Comparison of ENCODE assay signal across 8 cellular contexts in genomic region chr5:73564018-73564417, GRCh38. TPM values are rescaled to one million over a fixed set of nuclear protein-coding genes. Genes with fewer than 3 reads are reported as not detected.
DNase-seq lines count a peak whose midpoint lies in the region; ATAC-seq and TF ChIP-seq lines count a peak whose summit lies in the region.

No MANE protein-coding gene starts in this region.

- peaks cover 36% of the 10 kb centered on the region for H3K4me1 Mint-ChIP-seq in activated naive CD4-positive, alpha-beta T cell treated with anti-CD3 and anti-CD28 coated beads, Interleukin-2, amount 10 ng/mL, durations not matched to agents 7 days and 5 days
- H3K4me1 Mint-ChIP-seq in activated naive CD8-positive, alpha-beta T cell treated with anti-CD3 and anti-CD28 coated beads, Interleukin-2, amount 10 ng/mL, durations not matched to agents 7 days and 5 days = peaks cover 23% of the 10 kb centered on the region

- TF ChIP-seq CTCF in right lobe of liver (IDR thresholded peaks at IDR 0.05) (no peak), upper lobe of left lung (IDR thresholded peaks at IDR 0.05) (no peak)

- peak overlapping the region; percentile 98 for H3K27ac Mint-ChIP-seq in activated naive CD4-positive, alpha-beta T cell treated with anti-CD3 and anti-CD28 coated beads, Interleukin-2, amount 10 ng/mL, durations not matched to agents 7 days and 5 days
- H3K27ac Mint-ChIP-seq in activated naive CD8-positive, alpha-beta T cell treated with anti-CD3 and anti-CD28 coated beads, Interleukin-2, amount 10 ng/mL, durations not matched to agents 7 days and 5 days = peak overlapping the region; percentile 98

- peaks cover 0 to 25% (median 13%) of the 10 kb centered on the region in 4 donors for H3K4me1 ChIP-seq in right lobe of liver
- peaks cover 24 to 35% (median 29%) of the 10 kb centered on the region in 4 donors for H3K4me1 ChIP-seq in upper lobe of left lung

- intact Hi-C loops in right lobe of liver (cut with DNase I) = no loop called here

- H3K27ac ChIP-seq in right lobe of liver (no peak overlapping the region), upper lobe of left lung (peak overlapping the region in 2 of 4 donors; percentile 94 to 97)

- peaks cover 21% of the 10 kb centered on the region for H3K36me3 Mint-ChIP-seq in activated naive CD4-positive, alpha-beta T cell treated with anti-CD3 and anti-CD28 coated beads, Interleukin-2, amount 10 ng/mL, durations not matched to agents 7 days and 5 days
- peaks cover 12% of the 10 kb centered on the region for H3K36me3 Mint-ChIP-seq in activated naive CD8-positive, alpha-beta T cell treated with anti-CD3 and anti-CD28 coated beads, Interleukin-2, amount 10 ng/mL, durations not matched to agents 7 days and 5 days

- no peaks in the 10 kb centered on the region for H3K27me3 Mint-ChIP-seq in activated naive CD4-positive, alpha-beta T cell treated with anti-CD3 and anti-CD28 coated beads, Interleukin-2, amount 10 ng/mL, durations not matched to agents 7 days and 5 days
- H3K27me3 Mint-ChIP-seq in activated naive CD8-positive, alpha-beta T cell treated with anti-CD3 and anti-CD28 coated beads, Interleukin-2, amount 10 ng/mL, durations not matched to agents 7 days and 5 days = no peaks in the 10 kb centered on the region

- CTCF ChIA-PET in activated naive CD4-positive, alpha-beta T cell treated with anti-CD3 and anti-CD28 coated beads, Interleukin-2, amount 10 ng/mL, durations not matched to agents 7 days and 5 days (lab: Charles Lee) = interaction anchor here (2.1 kb wide), 1 partner anchor 65 kb away, joined by 5 read pairs; the partner anchor contains the start of gene BTF3

- H3K36me3 ChIP-seq in right lobe of liver (peaks cover 0 to 32% (median 9%) of the 10 kb centered on the region in 4 donors), upper lobe of left lung (peaks cover 0 to 45% (median 15%) of the 10 kb centered on the region in 4 donors)

- H3K27me3 ChIP-seq in right lobe of liver (no peaks in the 10 kb centered on the region), upper lobe of left lung (no peaks in the 10 kb centered on the region)

- no peaks in the 10 kb centered on the region for H3K9me3 Mint-ChIP-seq in activated naive CD4-positive, alpha-beta T cell treated with anti-CD3 and anti-CD28 coated beads, Interleukin-2, amount 10 ng/mL, durations not matched to agents 7 days and 5 days
- H3K9me3 Mint-ChIP-seq in activated naive CD8-positive, alpha-beta T cell treated with anti-CD3 and anti-CD28 coated beads, Interleukin-2, amount 10 ng/mL, durations not matched to agents 7 days and 5 days = no peaks in the 10 kb centered on the region

- TF ChIP-seq POLR2A in right lobe of liver (IDR thresholded peaks at IDR 0.05) (no peak), upper lobe of left lung (IDR thresholded peaks at IDR 0.05) (no peak)

- TF ChIP-seq EP300 in upper lobe of left lung (IDR thresholded peaks at IDR 0.05) = no peak

- DNase-seq in activated naive CD4-positive, alpha-beta T cell treated with anti-CD3 and anti-CD28 coated beads, Interleukin-2, amount 10 ng/mL, durations not matched to agents 7 days and 5 days = no peak
- DNase-seq in activated naive CD4-positive, alpha-beta T cell treated with anti-CD3 and anti-CD28 coated beads, Interleukin-2, amount 50 U/mL, for 16 hours = no peak
- no peak for DNase-seq in activated naive CD8-positive, alpha-beta T cell treated with anti-CD3 and anti-CD28 coated beads, Interleukin-2, amount 10 ng/mL, durations not matched to agents 7 days and 5 days
- DNase-seq in right lobe of liver (no peak), upper lobe of left lung (no peak), SK-N-DZ (ENCODE audit: low spot score) (no peak), C1 segment of cervical spinal cord (lab: John Stamatoyannopoulos, UW) (no peak)

- H3K9me3 ChIP-seq in right lobe of liver (no peaks in the 10 kb centered on the region), upper lobe of left lung (no peaks in the 10 kb centered on the region)

- H3K4me3 ChIP-seq in right lobe of liver (peak overlapping the region; percentile 74 to 91 (median 90)), upper lobe of left lung (peak overlapping the region in 3 of 4 donors; percentile 60 to 67 (median 64))

- POLR2A ChIA-PET in activated naive CD8-positive, alpha-beta T cell treated with anti-CD3 and anti-CD28 coated beads, Interleukin-2, amount 10 ng/mL, durations not matched to agents 7 days and 5 days (lab: Charles Lee) = interaction anchor here (1.4 to 2.4 kb wide), 2 partner anchors 66 to 714 kb away, joined by 3 to 17 read pairs; partner anchors contain the start of gene BTF3

- peak overlapping the region; percentile 94 for H3K4me3 Mint-ChIP-seq in activated naive CD4-positive, alpha-beta T cell treated with anti-CD3 and anti-CD28 coated beads, Interleukin-2, amount 10 ng/mL, durations not matched to agents 7 days and 5 days
- H3K4me3 Mint-ChIP-seq in activated naive CD8-positive, alpha-beta T cell treated with anti-CD3 and anti-CD28 coated beads, Interleukin-2, amount 10 ng/mL, durations not matched to agents 7 days and 5 days = peak overlapping the region; percentile 89

- 43% methylated on average over 3 of the region's 3 CpGs for WGBS in right lobe of liver (ENCODE audit: insufficient coverage, low coverage, low lambda C conversion rate, missing lambda C conversion rate)
- 21 to 33% methylated on average over 3 of the region's 3 CpGs for WGBS in upper lobe of left lung, 2 donors

- no peak for ATAC-seq in activated naive CD8-positive, alpha-beta T cell treated with anti-CD3 and anti-CD28 coated beads, Interleukin-2, amount 10 ng/mL, durations not matched to agents 7 days and 5 days (ENCODE audit: low read depth)
- no peak for ATAC-seq in right lobe of liver
- ATAC-seq in upper lobe of left lung (ENCODE audit: low FRiP score in 2 of 2) = no peak
- ATAC-seq in GM18520 (IDR thresholded peaks at IDR 0.05; ENCODE audit: unreplicated experiment) = no peak

RNA-seq across cellular contexts. Expression of gene ANKRA2, which starts 1.4 kb away (rescaled TPM):
- total RNA-seq in activated naive CD8-positive, alpha-beta T cell treated with anti-CD3 and anti-CD28 coated beads, Interleukin-2, amount 10 ng/mL, durations not matched to agents 7 days and 5 days = 10 to 100 TPM; 32.9 to 33.0 TPM
- 10 to 100 TPM in 1 of 6 experiments, 1 to 10 TPM in 5; 7.4 to 12.2 (median 9.0) TPM for total RNA-seq in right lobe of liver
- 10 to 100 TPM; 14.1 to 84.9 (median 19.7) TPM for total RNA-seq in upper lobe of left lung
- polyA plus RNA-seq in SK-N-DZ (2014; cell fraction: cytosol; rRNA removed) = 17.2 and 21.6 TPM in 2 replicates
- polyA plus RNA-seq in SK-N-DZ (2014; cell fraction: nucleus; rRNA removed) = 41.3 and 42.9 TPM in 2 replicates

RNA-seq across cellular contexts. Expression of gene UTP15, which starts 1.5 kb away (rescaled TPM):
- total RNA-seq in activated naive CD8-positive, alpha-beta T cell treated with anti-CD3 and anti-CD28 coated beads, Interleukin-2, amount 10 ng/mL, durations not matched to agents 7 days and 5 days = 10 to 100 TPM; 21.6 to 22.4 TPM
- total RNA-seq in right lobe of liver = 10 to 100 TPM in 3 of 6 experiments, 1 to 10 TPM in 3; 6.0 to 16.5 (median 10.6) TPM
- 10 to 100 TPM in 5 of 6 donors, 1 to 10 TPM in 1; 8.8 to 28.6 (median 16.5) TPM for total RNA-seq in upper lobe of left lung
- 14.4 and 16.8 TPM in 2 replicates for polyA plus RNA-seq in SK-N-DZ (2014; cell fraction: cytosol; rRNA removed)
- 25.0 and 36.1 TPM in 2 replicates for polyA plus RNA-seq in SK-N-DZ (2014; cell fraction: nucleus; rRNA removed)
